Comparison of ENCODE assay signal across 21 cellular contexts in genomic region chr6:108336971-108337370, GRCh38. TPM values are rescaled to one million over a fixed set of nuclear protein-coding genes. Genes with fewer than 3 reads are reported as not detected.
DNase-seq lines count a peak whose midpoint lies in the region; ATAC-seq, FAIRE-seq and TF ChIP-seq lines count a peak whose summit lies in the region.
"Had no signal": no experiment of that assay in that cellular context is flagged by ENCODE, and none has a peak within 500 bp of the region (broad histone marks: within the 10 kb centered on the region; RNA-seq: fewer than 3 reads in every experiment).

No MANE protein-coding gene starts in this region.

- H3K27me3 ChIP-seq in keratinocyte (ENCODE audit: control insufficient read depth, extremely low read depth, insufficient read depth, low read length): no peaks in the 10 kb centered on the region
- H3K27me3 ChIP-seq in mesendoderm (ENCODE audit: insufficient read depth, low read length, poor library complexity): no peaks in the 10 kb centered on the region
- H3K27me3 ChIP-seq: BLaER1 treated with 17β-estradiol and CSF1 and Interleukin-3, amounts not matched to agents 10 nM and 100 nM had no signal

- no peak for TF ChIP-seq CTCF in keratinocyte (optimal IDR thresholded peaks at IDR 0.05 in 1 of 3, IDR thresholded peaks at IDR 0.05 in 1 of 3, conservative IDR thresholded peaks at IDR 0.05 in 1 of 3; ENCODE audit: extremely low read depth in 1 of 3, insufficient read depth in 2 of 3, low read length in 3 of 3)
- TF ChIP-seq CTCF in lower leg skin (IDR thresholded peaks at IDR 0.05): no peak

- no peaks in the 10 kb centered on the region for H3K79me2 ChIP-seq in keratinocyte (ENCODE audit: control insufficient read depth, insufficient read depth, low read length)
- no peaks in the 10 kb centered on the region for H3K79me2 ChIP-seq in mesendoderm (ENCODE audit: control insufficient read depth, insufficient read depth, low read length)

- DNase-seq in NCI-H226: peak; percentile 70
- no peak for DNase-seq in keratinocyte (ENCODE audit: low read depth, low spot score)
- peak; percentile 79 for DNase-seq in mesendoderm
- no peak for DNase-seq in lower leg skin (ENCODE audit: low spot score in 2 of 2)
- DNase-seq in SHP77 (lab: John Stamatoyannopoulos, UW): no peak
- no peak for DNase-seq in frontal cortex (ENCODE audit: low spot score in 2 of 2)
- DNase-seq: 8988T; ACHN; AML-193; Caco-2; Calu3; CD4-positive, alpha-beta T cell; CD8-positive, alpha-beta T cell; DMS79 treated with DMSO at 0.1 percent for 48 hours; GF-D8 had no signal

- no peak overlapping the region for H4K8ac ChIP-seq in mesendoderm (ENCODE audit: low read depth, low read length)

- no peak overlapping the region for H3K18ac ChIP-seq in mesendoderm (ENCODE audit: low read length)

- H3K4me3 ChIP-seq in keratinocyte (ENCODE audit: control insufficient read depth in 2 of 3, extremely low read depth in 1 of 3, insufficient read depth in 2 of 3, low read depth in 1 of 3, low read length in 3 of 3) (no peak overlapping the region), mesendoderm (ENCODE audit: low read length) (no peak overlapping the region), lower leg skin (ENCODE audit: low read depth, poor library complexity, severe bottlenecking) (no peak overlapping the region)
- H3K4me3 ChIP-seq: BLaER1 treated with 17β-estradiol and CSF1 and Interleukin-3, amounts not matched to agents 10 nM and 100 nM had no signal

- H3K23ac ChIP-seq in mesendoderm (ENCODE audit: low read length): no peak overlapping the region

- H3K36me3 ChIP-seq in keratinocyte (ENCODE audit: control insufficient read depth in 2 of 2, extremely low read depth in 1 of 2, insufficient read depth in 2 of 2, low read length in 2 of 2) (no peaks in the 10 kb centered on the region), mesendoderm (ENCODE audit: control insufficient read depth, insufficient read depth, low read length) (no peaks in the 10 kb centered on the region)

- no peak for TF ChIP-seq POLR2A in lower leg skin (IDR thresholded peaks at IDR 0.05)

- ATAC-seq in GM21723 (IDR thresholded peaks at IDR 0.05; ENCODE audit: unreplicated experiment): no peak
- ATAC-seq: CD8-positive, alpha-beta T cell had no signal

- H4K5ac ChIP-seq in mesendoderm (ENCODE audit: low read length): no peak overlapping the region

- H3K9me1 ChIP-seq in keratinocyte (ENCODE audit: control insufficient read depth, extremely low read depth, insufficient read depth, low read length): no peaks in the 10 kb centered on the region

- no peak overlapping the region for H2AFZ ChIP-seq in keratinocyte (ENCODE audit: control insufficient read depth, low read length)

- no peak overlapping the region for H3K27ac ChIP-seq in keratinocyte (ENCODE audit: control insufficient read depth, insufficient read depth, low read length)
- no peak overlapping the region for H3K27ac ChIP-seq in mesendoderm (ENCODE audit: low read depth, low read length)
- H3K27ac ChIP-seq: BLaER1 treated with 17β-estradiol and CSF1 and Interleukin-3, amounts not matched to agents 10 nM and 100 nM; C4-2B had no signal

- H3K56ac ChIP-seq in mesendoderm (ENCODE audit: low read length): no peak overlapping the region

- dilution Hi-C loops in keratinocyte (cut with MboI; ENCODE audit: extremely low pct_ligation_motif_present, low sequenced_read_pairs): no loop called here

- no peak overlapping the region for H2BK5ac ChIP-seq in mesendoderm (ENCODE audit: low read length)

- H3K4ac ChIP-seq in mesendoderm (ENCODE audit: low read depth, low read length): no peak overlapping the region

- H3K9me3 ChIP-seq in keratinocyte (ENCODE audit: control insufficient read depth, low read depth, low read length): no peaks in the 10 kb centered on the region
- H3K9me3 ChIP-seq: BLaER1 treated with 17β-estradiol and CSF1 and Interleukin-3, amounts not matched to agents 10 nM and 100 nM; Caco-2 had no signal

- intact Hi-C loops in lower leg skin (cut with DNase I; ENCODE audit: low total_unique reads): no loop called here

- WGBS in mesendoderm (ENCODE audit: extremely low coverage, insufficient coverage, low lambda C conversion rate): no CpG with 5 or more reads among the region's 3 CpGs
- whole genome bisulfite sequencing in lower leg skin, 2 donors: 86 to 89% methylated on average over 3 of the region's 3 CpGs

- no peak overlapping the region for H3K9ac ChIP-seq in keratinocyte (ENCODE audit: control insufficient read depth, extremely low read depth, insufficient read depth, low read length)
- H3K9ac ChIP-seq in mesendoderm (ENCODE audit: low read length): no peak overlapping the region
- H3K9ac ChIP-seq: BLaER1 treated with 17β-estradiol and CSF1 and Interleukin-3, amounts not matched to agents 10 nM and 100 nM had no signal

- H3K4me2 ChIP-seq in keratinocyte (ENCODE audit: control insufficient read depth, extremely low read depth, insufficient read depth, low read depth, low read length): no peak overlapping the region
- no peak overlapping the region for H3K4me2 ChIP-seq in mesendoderm (ENCODE audit: low read length)
- H3K4me2 ChIP-seq: BLaER1 treated with 17β-estradiol and CSF1 and Interleukin-3, amounts not matched to agents 10 nM and 100 nM had no signal

- H2AK5ac ChIP-seq in mesendoderm (ENCODE audit: low read length): no peak overlapping the region

- H2BK15ac ChIP-seq in mesendoderm (replicated peaks; ENCODE audit: low read depth): no peak overlapping the region

- H4K20me1 ChIP-seq in keratinocyte (ENCODE audit: control insufficient read depth, extremely low read depth, insufficient read depth, low read length): no peaks in the 10 kb centered on the region
- H4K20me1 ChIP-seq: BLaER1 treated with 17β-estradiol and CSF1 and Interleukin-3, amounts not matched to agents 10 nM and 100 nM had no signal

- FAIRE-seq in keratinocyte (lab: Jason Lieb, UNC) (peak; percentile 34), frontal cortex (lab: Jason Lieb, UNC) (no peak)
- FAIRE-seq: A204.1, GM12892, GM18507 had no signal

- no peak overlapping the region for H2BK120ac ChIP-seq in mesendoderm (ENCODE audit: low read depth, low read length)

- H3K4me1 ChIP-seq in keratinocyte (ENCODE audit: control insufficient read depth, extremely low read depth, insufficient read depth, low read length): no peaks in the 10 kb centered on the region
- no peaks in the 10 kb centered on the region for H3K4me1 ChIP-seq in mesendoderm (ENCODE audit: control insufficient read depth, low read depth, low read length)
- H3K4me1 ChIP-seq: Caco-2 had no signal

- H3K79me1 ChIP-seq in mesendoderm (ENCODE audit: low read length): no peaks in the 10 kb centered on the region

RNA-seq across cellular contexts. Expression of gene AFG1L, which starts 42.1 kb away (rescaled TPM):
- polyA plus RNA-seq in keratinocyte: 1.9 to 3.1 TPM (median 2.2 TPM) in 3 replicates
- 7.2 TPM for polyA plus RNA-seq in keratinocyte (2011; ENCODE audit: low read depth)
- polyA plus RNA-seq in keratinocyte (2011; cell fraction: cytosol; rRNA removed): 1.0 and 2.2 TPM in 2 replicates
- 2.3 and 2.5 TPM in 2 replicates for polyA plus RNA-seq in keratinocyte (2011; cell fraction: nucleus; rRNA removed)
- polyA plus RNA-seq in keratinocyte (2012; ENCODE audit: low replicate concordance): 2.0 and 2.6 TPM in 2 replicates
- 2.0 to 5.2 TPM (median 3.0 TPM) in 3 replicates for polyA minus RNA-seq in keratinocyte
- 9.2 TPM for polyA minus RNA-seq in keratinocyte (2011; cell fraction: cytosol; rRNA and poly(A)+ RNA removed)
- 7.9 and 11.1 TPM in 2 replicates for polyA minus RNA-seq in keratinocyte (2011; cell fraction: nucleus; rRNA and poly(A)+ RNA removed)
- 3.0 TPM for polyA plus RNA-seq in mesendoderm (2013, experiment 1 of 2)
- 3.8 TPM for polyA plus RNA-seq in mesendoderm (2013, experiment 2 of 2)
- 1 to 10 TPM; 2.1 to 6.2 (median 2.8) TPM for total RNA-seq in lower leg skin
- 10.2 TPM for total RNA-seq in frontal cortex

Comparison
In these comparisons a context has a peak if more than half of its experiments do, and no peak if none do; other contexts are left out.
1. DNase-seq: peak in NCI-H226 (single experiment) and mesendoderm (single experiment); none in keratinocyte (single experiment), lower leg skin (0 of 2), SHP77 (0 of 2) and frontal cortex (0 of 2).